In genomic region chr1:176745945-176746344, GRCh38 we compare ENCODE assay signal across 14 cellular contexts.
DNase-seq lines count a peak whose midpoint lies in the region; ATAC-seq and TF ChIP-seq lines count a peak whose summit lies in the region.
"Had no signal": no experiment of that assay in that cellular context is flagged by ENCODE, and none has a peak within 500 bp of the region (broad histone marks: within the 10 kb centered on the region; RNA-seq: fewer than 3 reads in every experiment).

No MANE protein-coding gene starts in this region.

- no peaks in the 10 kb centered on the region for H3K36me3 ChIP-seq in OCI-LY3 (replicated peaks; ENCODE audit: low read depth, low read length)
- H3K36me3 ChIP-seq: esophagus muscularis mucosa, spleen had no signal

- ATAC-seq in foreskin keratinocyte: no peak
- ATAC-seq in GM19035 (IDR thresholded peaks at IDR 0.05; ENCODE audit: unreplicated experiment): no peak

- H3K4me3 ChIP-seq in AG10803 (ENCODE audit: low read length) (no peak overlapping the region), OCI-LY3 (ENCODE audit: low read length) (no peak overlapping the region)
- H3K4me3 ChIP-seq: esophagus muscularis mucosa, spleen had no signal

- H3K27me3 ChIP-seq in OCI-LY3 (ENCODE audit: low read depth, low read length) (peaks cover 54% of the 10 kb centered on the region), foreskin keratinocyte (peaks cover 2% of the 10 kb centered on the region)
- H3K27me3 ChIP-seq: esophagus muscularis mucosa, spleen had no signal

- H3K27ac ChIP-seq in OCI-LY3 (ENCODE audit: low read length) (no peak overlapping the region), foreskin keratinocyte (no peak overlapping the region)
- H3K27ac ChIP-seq: esophagus muscularis mucosa, spleen had no signal

- peak; percentile 49 for TF ChIP-seq CTCF in AG10803 (conservative IDR thresholded peaks at IDR 0.05; ENCODE audit: low read length)
- peak; percentile 34 for TF ChIP-seq CTCF in GM12873 (IDR thresholded peaks at IDR 0.05; ENCODE audit: insufficient read depth, low read depth, low read length, missing control alignments)
- peak; percentile 48 for TF ChIP-seq CTCF in OCI-LY3 (IDR thresholded peaks at IDR 0.05; ENCODE audit: low read depth, low read length)
- TF ChIP-seq CTCF in foreskin keratinocyte (conservative IDR thresholded peaks at IDR 0.05): peak; percentile 57

- H3K4me1 ChIP-seq in OCI-LY3 (ENCODE audit: low read length) (no peaks in the 10 kb centered on the region), foreskin keratinocyte (no peaks in the 10 kb centered on the region)
- H3K4me1 ChIP-seq: esophagus muscularis mucosa, spleen had no signal

- no peaks in the 10 kb centered on the region for H3K79me2 ChIP-seq in OCI-LY3 (ENCODE audit: low read length)

- H2AFZ ChIP-seq in OCI-LY3 (ENCODE audit: low read depth, low read length): no peak overlapping the region

- H3K9me3 ChIP-seq in OCI-LY3 (ENCODE audit: insufficient read depth, low read length): no peaks in the 10 kb centered on the region
- H3K9me3 ChIP-seq: esophagus muscularis mucosa had no signal

- H3K9ac ChIP-seq in OCI-LY3 (ENCODE audit: low read length): no peak overlapping the region

- DNase-seq in AG10803 (ENCODE audit: low read depth): peak; percentile 5
- peak; percentile 4 to 30 for DNase-seq in foreskin keratinocyte
- DNase-seq in NCI-H1694 treated with DMSO at 0.1 percent for 48 hours (lab: John Stamatoyannopoulos, UW): no peak
- DNase-seq in stimulated activated CD4-positive, alpha-beta T cell treated with anti-CD3 and anti-CD28 coated beads, Interleukin-4, amount 100 ng/mL, for 1 hour: no peak
- DNase-seq in NCI-H1092 treated with DMSO at 0.1 percent for 48 hours (lab: John Stamatoyannopoulos, UW): no peak
- DNase-seq: activated CD4-positive, alpha-beta T cell treated with anti-CD3 and anti-CD28 coated beads, Interleukin-2, amount 50 U/mL, for 4 hours; activated naive CD4-positive, alpha-beta T cell treated with Interleukin-2 at 50 U/mL for 16 hours; immature natural killer cell; NCI-H187 treated with DMSO at 0.1 percent for 48 hours; spleen had no signal

- no peak overlapping the region for H3K4me2 ChIP-seq in OCI-LY3 (ENCODE audit: low read length)

- H4K20me1 ChIP-seq in OCI-LY3 (ENCODE audit: insufficient read depth, low read length): no peaks in the 10 kb centered on the region

Comparison
In these comparisons a context has a peak if more than half of its experiments do, and no peak if none do; other contexts are left out.
1. DNase-seq: peak in AG10803 (single experiment) and foreskin keratinocyte (2 of 2); none in NCI-H1694 treated with DMSO at 0.1 percent for 48 hours (single experiment), stimulated activated CD4-positive, alpha-beta T cell treated with anti-CD3 and anti-CD28 coated beads, Interleukin-4, amount 100 ng/mL, for 1 hour (single experiment) and NCI-H1092 treated with DMSO at 0.1 percent for 48 hours (single experiment).
2. Peak in every context shown above with its lines, with median percentiles within 50 percentile points of each other: CTCF ChIP-seq.